ENCODE assay signal across 22 cellular contexts in genomic region chr16:972316-973002, GRCh38. TPM values are rescaled to one million over a fixed set of nuclear protein-coding genes. Genes with fewer than 3 reads are reported as not detected.
DNase-seq lines count a peak whose midpoint lies in the region; ATAC-seq and TF ChIP-seq lines count a peak whose summit lies in the region.
"Had no signal": no experiment of that assay in that cellular context is flagged by ENCODE, and none has a peak within 500 bp of the region (broad histone marks: within the 10 kb centered on the region; RNA-seq: fewer than 3 reads in every experiment).

No MANE protein-coding gene starts in this region.

- H3K27ac ChIP-seq in HEK293 (ENCODE audit: extremely low read depth, low read depth, low read length) (no peak overlapping the region), mammary epithelial cell (ENCODE audit: insufficient read depth, low read depth, low read length) (no peak overlapping the region), smooth muscle cell (ENCODE audit: low read depth) (no peak overlapping the region)
- H3K27ac ChIP-seq: neutrophil had no signal

- dilution Hi-C loops in mammary epithelial cell (cut with HindIII; ENCODE audit: low sequenced_read_pairs): loop anchor here (10.0 kb wide), 1 partner anchor 58 kb away; no protein-coding TSS in a partner anchor

- H3K36me3 ChIP-seq in HEK293 (ENCODE audit: control insufficient read depth in 2 of 2, insufficient read depth in 1 of 2, low read length in 2 of 2) (peaks cover 0 to 7% of the 10 kb centered on the region in 2 experiments; a peak in 1 of 3 replicates), mammary epithelial cell (ENCODE audit: insufficient read depth, low read length) (no peaks in the 10 kb centered on the region), smooth muscle cell (ENCODE audit: low read depth) (no peaks in the 10 kb centered on the region)

- in situ Hi-C loops in mammary epithelial cell (cut with MboI; ENCODE audit: low sequenced_read_pairs in 2 of 2): no loop called here

- peak; percentile 27 for ATAC-seq in sciatic nerve
- ATAC-seq: effector memory CD8-positive, alpha-beta T cell; stimulated activated naive B cell treated with anti-CD40 and anti-IgM and Interleukin-4, amounts not matched to agents 10 μg/mL and 1 μg/mL and 100 μg/mL, for 72 hours; T-helper 17 cell had no signal

- peaks cover 7% of the 10 kb centered on the region; the same call in 1 of the 2 replicates for H3K4me1 ChIP-seq in HEK293 (ENCODE audit: control insufficient read depth, insufficient read depth, low read length)
- H3K4me1 ChIP-seq in mammary epithelial cell (ENCODE audit: insufficient read depth, low read length): peaks cover 13% of the 10 kb centered on the region
- H3K4me1 ChIP-seq in smooth muscle cell (ENCODE audit: low read depth): peaks cover 19% of the 10 kb centered on the region

- H3K9me3 ChIP-seq in HEK293 (ENCODE audit: control insufficient read depth, insufficient read depth, low read depth, low read length) (no peaks in the 10 kb centered on the region), mammary epithelial cell (replicated peaks; ENCODE audit: insufficient read depth, low read length) (peaks cover 10% of the 10 kb centered on the region), smooth muscle cell (replicated peaks; ENCODE audit: low read depth) (no peaks in the 10 kb centered on the region)
- H3K9me3 ChIP-seq: Caco-2, neutrophil had no signal

- no peaks in the 10 kb centered on the region for H3K27me3 ChIP-seq in mammary epithelial cell (ENCODE audit: insufficient read depth, low read length)
- H3K27me3 ChIP-seq in smooth muscle cell (ENCODE audit: low read depth): no peaks in the 10 kb centered on the region

- CTCF ChIA-PET in HEK293 (lab: Yijun Ruan, JAX): interaction anchor here (1.0 kb wide), 1 partner anchor 83 kb away, joined by 4 read pairs; no protein-coding TSS in a partner anchor
- CTCF ChIA-PET in mammary epithelial cell (lab: Charles Lee; ENCODE audit: low non-redundant PET): interaction anchor here (0.5 to 0.6 kb wide), 2 partner anchors 358 to 370 kb away, joined by 7 to 25 read pairs; no protein-coding TSS in a partner anchor

- BruUV-seq in mammary epithelial cell (replicated peaks; lab: Mats Ljungman, UMichigan): no TSS peak

- DNase-seq in mammary epithelial cell: peak; percentile 26
- DNase-seq in midbrain (lab: John Stamatoyannopoulos, UW): peak; percentile 89
- DNase-seq in sciatic nerve (ENCODE audit: low spot score): peak; percentile 78
- DNase-seq in hepatic stellate cell (ENCODE audit: low spot score): no peak
- no peak for DNase-seq in smooth muscle cell (lab: John Stamatoyannopoulos, UW; ENCODE audit: unreplicated experiment)
- DNase-seq in NCI-H1930 (lab: John Stamatoyannopoulos, UW): no peak
- DNase-seq in NCI-H226: no peak
- DNase-seq: activated CD4-positive, CD25-positive, alpha-beta regulatory T cell; activated CD8-positive, alpha-beta memory T cell treated with anti-CD3 and anti-CD28 coated beads, Interleukin-2, amount 50 U/mL, for 48 hours; activated naive CD4-positive, alpha-beta T cell treated with anti-CD3 and anti-CD28 coated beads, Interleukin-2, amount 10 ng/mL, durations not matched to agents 7 days and 5 days; Caco-2; effector memory CD8-positive, alpha-beta T cell; GF-D8; NCI-H2081; NCI-H82; stimulated activated naive B cell treated with anti-CD40 and anti-IgM and Interleukin-4, amounts not matched to agents 10 μg/mL and 1 μg/mL and 100 μg/mL, for 72 hours; T-helper 17 cell had no signal

- H3K79me2 ChIP-seq in mammary epithelial cell (ENCODE audit: insufficient read depth, low read length): peaks cover 7% of the 10 kb centered on the region
- H3K79me2 ChIP-seq in smooth muscle cell (ENCODE audit: low read depth): no peaks in the 10 kb centered on the region

- no peaks in the 10 kb centered on the region for H4K20me1 ChIP-seq in mammary epithelial cell (ENCODE audit: insufficient read depth, low read length)
- no peaks in the 10 kb centered on the region for H4K20me1 ChIP-seq in smooth muscle cell (ENCODE audit: low read depth)

- POLR2A ChIA-PET in HEK293 (lab: Yijun Ruan, JAX): no interaction called here

- no peak overlapping the region for H3K9ac ChIP-seq in mammary epithelial cell (ENCODE audit: insufficient read depth, low read length)
- no peak overlapping the region for H3K9ac ChIP-seq in smooth muscle cell (ENCODE audit: low read depth)

- intact Hi-C loops in mammary epithelial cell (cut with micrococcal nuclease): loop anchor here (10.0 kb wide), 1 partner anchor 62 kb away; no protein-coding TSS in a partner anchor
- intact Hi-C loops in sciatic nerve (cut with DNase I): no loop called here

- no peak for TF ChIP-seq CTCF in HEK293 (tag by site-specific recombination; IDR thresholded peaks at IDR 0.05)
- TF ChIP-seq CTCF in mammary epithelial cell (conservative IDR thresholded peaks at IDR 0.05 in 1 of 2, IDR thresholded peaks at IDR 0.05 in 1 of 2; ENCODE audit: extremely low read depth in 1 of 2, insufficient read depth in 1 of 2, low read depth in 1 of 2, low read length in 2 of 2): no peak
- TF ChIP-seq CTCF in smooth muscle cell (IDR thresholded peaks at IDR 0.05; ENCODE audit: borderline replicate concordance, insufficient read depth, poor library complexity, severe bottlenecking): no peak

- H3F3A ChIP-seq in smooth muscle cell (ENCODE audit: low read depth): peaks cover 8% of the 10 kb centered on the region

- no peak overlapping the region for H3K4me2 ChIP-seq in mammary epithelial cell (ENCODE audit: insufficient read depth, low read depth, low read length)
- no peak overlapping the region for H3K4me2 ChIP-seq in smooth muscle cell

- peak overlapping the region; percentile 64 for H2AFZ ChIP-seq in mammary epithelial cell (ENCODE audit: low read depth, low read length)
- no peak overlapping the region for H2AFZ ChIP-seq in smooth muscle cell (ENCODE audit: low read depth)

- no peak overlapping the region for H3K4me3 ChIP-seq in HEK293 (ENCODE audit: low read depth, low read length)
- H3K4me3 ChIP-seq in mammary epithelial cell (replicated peaks in 1 of 3; ENCODE audit: insufficient read depth in 1 of 3, low read depth in 2 of 3, low read length in 3 of 3): no peak overlapping the region
- no peak overlapping the region for H3K4me3 ChIP-seq in smooth muscle cell
- H3K4me3 ChIP-seq: lung had no signal

- 9% methylated on average over 22 of the region's 32 CpGs for WGBS in mammary epithelial cell (ENCODE audit: low coverage, missing lambda C conversion rate)
- 92% methylated on average over 32 of the region's 32 CpGs for WGBS in smooth muscle cell (ENCODE audit: low lambda C conversion rate)

TF ChIP-seq in HEK293, 187 proteins besides CTCF, POLR2A, EP300 and RAD21:
- TF ChIP-seq KLF1 (tag by site-specific recombination; IDR thresholded peaks at IDR 0.05): no peak
- 0 out of 2 replicates have a peak, but pooled peaks have one; percentile 12 for TF ChIP-seq ZBTB8A (tag by site-specific recombination; IDR thresholded peaks at IDR 0.05)
- no peak for TF ChIP-seq ZNF792 (tag by site-specific recombination; IDR thresholded peaks at IDR 0.05)
- TF ChIP-seq INSM2 (tag by site-specific recombination; IDR thresholded peaks at IDR 0.05): no peak
- no peak for TF ChIP-seq ZBTB1 (tag by site-specific recombination; IDR thresholded peaks at IDR 0.05)

RNA-seq across cellular contexts. Expression of gene LMF1, which starts 1.7 kb away (rescaled TPM):
- 10 to 100 TPM; 11.0 to 25.3 TPM for total RNA-seq in mammary epithelial cell
- 9.7 TPM for polyA plus RNA-seq in mammary epithelial cell
- polyA minus RNA-seq in mammary epithelial cell: 7.8 TPM
- 31.3 TPM for total RNA-seq in sciatic nerve
- 17.1 and 25.3 TPM in 2 replicates for total RNA-seq in smooth muscle cell
- polyA plus RNA-seq in smooth muscle cell: 29.8 and 33.2 TPM in 2 replicates
- total RNA-seq: HT1080 had no signal

RNA-seq across cellular contexts. Expression of gene SOX8, which starts 9.1 kb away (rescaled TPM):
- total RNA-seq in mammary epithelial cell (under 1 TPM in 1 of 2 donors, not detected in 1; under 0.01 TPM), sciatic nerve (57.7 TPM), smooth muscle cell (1.8 and 4.2 TPM in 2 replicates)
- polyA plus RNA-seq in mammary epithelial cell (not detected), smooth muscle cell (2.9 and 3.5 TPM in 2 replicates)
- polyA minus RNA-seq in mammary epithelial cell: not detected
- total RNA-seq: HT1080, RPMI7951 had no signal

Comparison
In these comparisons a context has a peak if more than half of its experiments do, and no peak if none do; other contexts are left out.
1. DNase-seq: peak in mammary epithelial cell (single experiment), midbrain (single experiment) and sciatic nerve (single experiment); none in hepatic stellate cell (single experiment), smooth muscle cell (single experiment), NCI-H1930 (0 of 2) and NCI-H226 (single experiment).
2. RNA of gene SOX8, which starts 9.1 kb away (total RNA-seq): 57.7 TPM in sciatic nerve (single experiment); 1.8 to 4.2 TPM in smooth muscle cell and under 0.01 TPM in mammary epithelial cell; every median in the first group is over 10 times any median in the second.